ENCODE assay signal across 20 cellular contexts in the genomic region with DNA sequence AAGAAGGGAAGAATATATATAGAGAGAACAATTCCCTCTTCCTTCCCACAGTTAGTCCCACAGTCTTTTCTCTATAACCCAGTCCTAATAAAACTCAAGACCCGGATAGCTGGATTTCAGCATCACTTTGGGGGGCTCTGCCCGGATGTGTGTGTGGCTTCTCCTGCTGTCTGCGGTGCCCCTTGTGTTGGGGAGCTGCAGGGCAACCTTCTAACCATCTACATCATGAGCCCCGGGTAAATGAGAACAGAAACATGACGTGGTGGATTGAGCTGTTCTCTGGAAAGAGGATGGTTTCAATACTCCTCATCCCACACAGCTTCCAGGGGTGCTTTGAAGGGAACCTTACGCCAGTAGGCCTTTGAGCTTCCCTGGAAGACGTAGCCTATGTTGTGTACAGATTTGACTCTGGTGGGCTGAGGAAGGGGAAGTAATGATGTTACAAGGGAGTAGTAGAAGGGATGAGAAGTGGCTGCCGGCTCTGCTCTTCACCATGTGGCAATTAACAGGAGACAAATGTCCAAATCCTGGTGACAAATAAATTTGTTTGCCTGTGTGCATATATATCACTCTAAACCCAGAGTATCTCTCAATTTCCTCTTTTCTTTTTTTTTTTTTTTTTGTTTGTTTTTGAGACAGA.
"Had no signal": no experiment of that assay in that cellular context is flagged by ENCODE, and none has a peak within 500 bp of the region (broad histone marks: within the 10 kb centered on the region; RNA-seq: fewer than 3 reads in every experiment).

No MANE protein-coding gene starts in this region.

- H3K27ac Mint-ChIP-seq: activated B cell treated with CpG ODN at 0.5 μM for 24 hours; activated CD8-positive, alpha-beta T cell treated with anti-CD3 and anti-CD28 coated beads for 36 hours; activated naive CD4-positive, alpha-beta T cell treated with anti-CD3 and anti-CD28 coated beads, Interleukin-2, amount 50 U/mL, for 72 hours; stimulated activated effector memory CD8-positive, alpha-beta T cell treated with anti-CD3 and anti-CD28 coated beads, Interleukin-12 subunit alpha, Interleukin-12 subunit beta, amount 100 ng/mL, for 72 hours; T-cell had no signal

- H3K4me3 ChIP-seq: esophagus squamous epithelium, hepatocyte, left lung, tibial nerve had no signal

- H3K4me1 ChIP-seq: left lung had no signal

- H3K27me3 Mint-ChIP-seq: T-cell had no signal

- H3K27me3 ChIP-seq: esophagus squamous epithelium, neutrophil had no signal

- H3K36me3 Mint-ChIP-seq: activated naive CD4-positive, alpha-beta T cell treated with anti-CD3 and anti-CD28 coated beads, Interleukin-2, amount 50 U/mL, for 72 hours; naive thymus-derived CD8-positive, alpha-beta T cell; stimulated activated effector memory CD8-positive, alpha-beta T cell treated with anti-CD3 and anti-CD28 coated beads, Interleukin-12 subunit alpha, Interleukin-12 subunit beta, amount 100 ng/mL, for 72 hours; T-cell had no signal

- H3K36me3 ChIP-seq: esophagus squamous epithelium, left lung, neutrophil, tibial nerve had no signal

- H3K4me3 Mint-ChIP-seq: activated B cell treated with CpG ODN at 0.5 μM for 24 hours; activated CD8-positive, alpha-beta T cell treated with anti-CD3 and anti-CD28 coated beads for 36 hours; activated T-cell treated with anti-CD3 and anti-CD28 coated beads, Interleukin-2, amount 50 U/mL, for 4 hours; naive thymus-derived CD8-positive, alpha-beta T cell; stimulated activated effector memory CD8-positive, alpha-beta T cell treated with anti-CD3 and anti-CD28 coated beads, Interleukin-12 subunit alpha, Interleukin-12 subunit beta, amount 100 ng/mL, for 72 hours; T-cell had no signal

- H3K9me3 Mint-ChIP-seq: activated B cell treated with CpG ODN at 0.5 μM for 24 hours; activated CD8-positive, alpha-beta T cell treated with anti-CD3 and anti-CD28 coated beads for 36 hours; activated naive CD4-positive, alpha-beta T cell treated with anti-CD3 and anti-CD28 coated beads, Interleukin-2, amount 50 U/mL, for 72 hours; activated T-cell treated with anti-CD3 and anti-CD28 coated beads, Interleukin-2, amount 50 U/mL, for 4 hours; naive thymus-derived CD8-positive, alpha-beta T cell; stimulated activated effector memory CD8-positive, alpha-beta T cell treated with anti-CD3 and anti-CD28 coated beads, Interleukin-12 subunit alpha, Interleukin-12 subunit beta, amount 100 ng/mL, for 72 hours; T-cell had no signal

- H3K27ac ChIP-seq: esophagus squamous epithelium, hepatocyte, left lung, neutrophil, tibial nerve had no signal

- H3K9me3 ChIP-seq: esophagus squamous epithelium, left lung, neutrophil, tibial nerve had no signal

- ATAC-seq: activated CD8-positive, alpha-beta T cell treated with anti-CD3 and anti-CD28 coated beads for 36 hours; activated naive CD4-positive, alpha-beta T cell treated with anti-CD3 and anti-CD28 coated beads, Interleukin-2, amount 50 U/mL, for 72 hours; activated T-cell treated with anti-CD3 and anti-CD28 coated beads, Interleukin-2, amount 50 U/mL, for 4 hours; left lung; naive thymus-derived CD8-positive, alpha-beta T cell; stimulated activated effector memory CD8-positive, alpha-beta T cell treated with anti-CD3 and anti-CD28 coated beads, Interleukin-12 subunit alpha, Interleukin-12 subunit beta, amount 100 ng/mL, for 72 hours; T-cell had no signal

- DNase-seq: activated B cell treated with CpG ODN at 0.5 μM for 24 hours; activated CD4-positive, alpha-beta T cell treated with anti-CD3 and anti-CD28 coated beads for 48 hours; activated CD8-positive, alpha-beta T cell treated with anti-CD3 and anti-CD28 coated beads for 36 hours; activated effector memory CD4-positive, alpha-beta T cell treated with Interleukin-2 at 50 U/mL for 16 hours; activated T-cell treated with anti-CD3 and anti-CD28 coated beads, Interleukin-2, amount 50 U/mL, for 4 hours; caudate nucleus; esophagus squamous epithelium; kidney; left lung; mammary epithelial cell; naive thymus-derived CD8-positive, alpha-beta T cell; retina; stimulated activated CD4-positive, alpha-beta T cell treated with anti-CD3 and anti-CD28 coated beads, Interleukin-12 subunit alpha, Interleukin-12 subunit beta, amount 100 ng/mL, for 4 hours; T-cell had no signal

- FAIRE-seq: colon, kidney had no signal

- H3K4me1 Mint-ChIP-seq: naive thymus-derived CD8-positive, alpha-beta T cell; stimulated activated effector memory CD8-positive, alpha-beta T cell treated with anti-CD3 and anti-CD28 coated beads, Interleukin-12 subunit alpha, Interleukin-12 subunit beta, amount 100 ng/mL, for 72 hours; T-cell had no signal
